ENCODE assay signal across 13 cellular contexts in the genomic region with DNA sequence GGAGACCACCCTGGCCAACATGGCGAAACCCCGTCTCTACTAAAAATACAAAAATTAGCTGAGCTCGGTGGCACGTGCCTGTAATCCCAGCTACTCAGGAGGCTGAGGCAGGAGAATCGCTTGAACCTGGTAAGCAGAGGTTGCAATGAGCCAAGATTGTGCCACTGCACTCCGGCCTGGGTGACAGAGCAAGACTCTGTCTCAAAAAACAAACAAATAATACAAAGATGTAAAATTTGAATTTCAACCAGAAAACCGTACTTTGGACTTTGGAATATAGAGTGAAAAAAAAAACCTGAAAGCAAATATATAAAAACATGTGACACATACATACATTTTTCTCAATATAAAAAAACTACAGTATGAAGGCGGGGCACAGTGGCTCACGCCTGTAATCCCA. TPM values are rescaled to one million over a fixed set of nuclear protein-coding genes. Genes with fewer than 3 reads are reported as not detected.
"Had no signal": no experiment of that assay in that cellular context is flagged by ENCODE, and none has a peak within 500 bp of the region (broad histone marks: within the 10 kb centered on the region; RNA-seq: fewer than 3 reads in every experiment).

No MANE protein-coding gene starts in this region.

RNA-seq across cellular contexts. Expression of a gene that starts 20.3 kb away (rescaled TPM):
- total RNA-seq: naive thymus-derived CD4-positive, alpha-beta T cell; naive thymus-derived CD8-positive, alpha-beta T cell; natural killer cell; natural killer cell treated with Interleukin-12 subunit alpha and Interleukin-12 subunit beta and Interleukin-15 and Interleukin-18, amount 100 ng/mL, for 72 hours; osteoblast; pulmonary artery endothelial cell; sigmoid colon had no signal
- polyA plus RNA-seq: naive thymus-derived CD4-positive, alpha-beta T cell; naive thymus-derived CD8-positive, alpha-beta T cell had no signal

RNA-seq across cellular contexts. Expression of a gene that starts 34.9 kb away (rescaled TPM):
- total RNA-seq: naive thymus-derived CD8-positive, alpha-beta T cell; natural killer cell; natural killer cell treated with Interleukin-12 subunit alpha and Interleukin-12 subunit beta and Interleukin-15 and Interleukin-18, amount 100 ng/mL, for 72 hours; occipital lobe; osteocyte; pulmonary artery endothelial cell; renal cortical epithelial cell; sciatic nerve; sigmoid colon; smooth muscle cell had no signal
- polyA plus RNA-seq: naive thymus-derived CD4-positive, alpha-beta T cell; naive thymus-derived CD8-positive, alpha-beta T cell; neural cell had no signal
